8 cellular contexts compared by ENCODE assay signal in genomic region chr5:180135128-180135955, GRCh38.
DNase-seq lines count a peak whose midpoint lies in the region; ATAC-seq, FAIRE-seq and TF ChIP-seq lines count a peak whose summit lies in the region.

No MANE protein-coding gene starts in this region.

- H3K4me1 ChIP-seq in PC-3 (ENCODE audit: insufficient read depth, low read length) (peaks cover 9% of the 10 kb centered on the region), sigmoid colon (no peaks in the 10 kb centered on the region), Caco-2 (no peaks in the 10 kb centered on the region), small intestine (ENCODE audit: control insufficient read depth in 2 of 2, insufficient read depth in 1 of 2, low read depth in 1 of 2, low read length in 1 of 2) (no peaks in the 10 kb centered on the region)

- no peaks in the 10 kb centered on the region for H3K9me3 ChIP-seq in PC-3 (ENCODE audit: low read length)
- no peaks in the 10 kb centered on the region for H3K9me3 ChIP-seq in sigmoid colon
- no peaks in the 10 kb centered on the region for H3K9me3 ChIP-seq in Caco-2
- H3K9me3 ChIP-seq in small intestine (ENCODE audit: control insufficient read depth, low read depth), result no peaks in the 10 kb centered on the region

- BruUV-seq in PC-3 (replicated peaks; lab: Mats Ljungman, UMichigan) (no TSS peak), Caco-2 (replicated peaks; lab: Mats Ljungman, UMichigan) (no TSS peak)

- no peaks in the 10 kb centered on the region for H3K9me3 Mint-ChIP-seq in Caco-2 (ENCODE audit: unreplicated experiment)

- no peaks in the 10 kb centered on the region for H4K20me1 ChIP-seq in PC-3 (ENCODE audit: low read length)

- no peak for TF ChIP-seq EP300 in sigmoid colon (IDR thresholded peaks at IDR 0.05)

- no peaks in the 10 kb centered on the region for H3K4me1 Mint-ChIP-seq in Caco-2 (ENCODE audit: low read depth, unreplicated experiment)

- WGBS in sigmoid colon, 2 donors, result 53 to 57% methylated on average over 13 of the region's 13 CpGs
- 47 to 59% (median 49%) methylated on average over 13 of the region's 13 CpGs for WGBS in small intestine, 3 donors

- H3K27me3 Mint-ChIP-seq in Caco-2 (ENCODE audit: insufficient read depth, unreplicated experiment), result peaks cover 24% of the 10 kb centered on the region

- TF ChIP-seq POLR2A in sigmoid colon (IDR thresholded peaks at IDR 0.05), result no peak

- H3K27ac ChIP-seq in PC-3 (ENCODE audit: low read length), result no peak overlapping the region
- H3K27ac ChIP-seq in coronary artery, result no peak overlapping the region
- no peak overlapping the region for H3K27ac ChIP-seq in sigmoid colon
- H3K27ac ChIP-seq in small intestine (ENCODE audit: low read depth in 1 of 2, low read length in 1 of 2), result no peak overlapping the region

- TF ChIP-seq CTCF in PC-3 (conservative IDR thresholded peaks at IDR 0.05; ENCODE audit: low read depth, low read length), result no peak
- TF ChIP-seq CTCF in coronary artery (IDR thresholded peaks at IDR 0.05), result no peak
- no peak for TF ChIP-seq CTCF in sigmoid colon (IDR thresholded peaks at IDR 0.05)
- TF ChIP-seq CTCF in Caco-2 (IDR thresholded peaks at IDR 0.05; ENCODE audit: insufficient read depth in 1 of 2, low read depth in 1 of 2, low read length in 1 of 2, severe bottlenecking in 1 of 2, unreplicated experiment in 1 of 2), result no peak

- no peak overlapping the region for H3K9ac ChIP-seq in PC-3 (ENCODE audit: low read length)

- no peaks in the 10 kb centered on the region for H3K36me3 Mint-ChIP-seq in Caco-2 (ENCODE audit: insufficient read depth, unreplicated experiment)

- peak; percentile 3 for DNase-seq in GM04503 (ENCODE audit: low read depth)
- DNase-seq in PC-3, result peak; percentile 83
- peak; percentile 57 for DNase-seq in coronary artery (ENCODE audit: low spot score)
- peak; percentile 53 for DNase-seq in sigmoid colon
- DNase-seq in DMS 273 (lab: John Stamatoyannopoulos, UW; ENCODE audit: unreplicated experiment), result no peak
- DNase-seq in Caco-2, result no peak
- no peak for DNase-seq in small intestine

- H3K4me2 ChIP-seq in PC-3 (ENCODE audit: low read length), result peak overlapping the region; percentile 24; the same call in 1 of the 2 replicates

- H3K27ac Mint-ChIP-seq in Caco-2 (ENCODE audit: unreplicated experiment), result no peak overlapping the region

- intact Hi-C loops in PC-3 (cut with micrococcal nuclease) (no loop called here), sigmoid colon (cut with DNase I) (no loop called here), Caco-2 (cut with micrococcal nuclease; ENCODE audit: unreplicated experiment) (no loop called here)

- no peak overlapping the region for H3K4me3 Mint-ChIP-seq in Caco-2 (ENCODE audit: unreplicated experiment)

- H3K79me2 ChIP-seq in PC-3 (ENCODE audit: low read length), result no peaks in the 10 kb centered on the region

- no peaks in the 10 kb centered on the region for H3K9me2 ChIP-seq in PC-3 (replicated peaks; ENCODE audit: low read length)

- ATAC-seq in PC-3 (peak; percentile 95), HG02973 (IDR thresholded peaks at IDR 0.05; ENCODE audit: unreplicated experiment) (no peak)

- H3F3A ChIP-seq in PC-3 (ENCODE audit: low read length, unreplicated experiment), result no peaks in the 10 kb centered on the region

- no peak overlapping the region for H2AFZ ChIP-seq in PC-3 (ENCODE audit: low read length)

- POLR2A ChIA-PET in PC-3 (lab: Charles Lee; ENCODE audit: unreplicated experiment), result no interaction called here
- POLR2A ChIA-PET in Caco-2 (lab: Charles Lee), result no interaction called here

- FAIRE-seq in small intestine (lab: Jason Lieb, UNC), result no peak

- no peaks in the 10 kb centered on the region for H3K36me3 ChIP-seq in PC-3 (ENCODE audit: low read depth, low read length)
- no peaks in the 10 kb centered on the region for H3K36me3 ChIP-seq in sigmoid colon
- no peaks in the 10 kb centered on the region for H3K36me3 ChIP-seq in Caco-2 (ENCODE audit: control insufficient read depth, insufficient read depth, low read length)
- H3K36me3 ChIP-seq in small intestine (ENCODE audit: control insufficient read depth in 2 of 2, insufficient read depth in 2 of 2, low read length in 2 of 2), result no peaks in the 10 kb centered on the region

- CTCF ChIA-PET in PC-3 (lab: Charles Lee) (no interaction called here), Caco-2 (lab: Charles Lee) (no interaction called here)

- H3K4me3 ChIP-seq in PC-3 (ENCODE audit: low read length) (no peak overlapping the region), coronary artery (no peak overlapping the region), sigmoid colon (no peak overlapping the region), Caco-2 (ENCODE audit: low read depth, low read length) (no peak overlapping the region), small intestine (ENCODE audit: low read depth in 1 of 2, low read length in 2 of 2) (no peak overlapping the region)

- H3K27me3 ChIP-seq in PC-3 (ENCODE audit: low read length) (0 out of 2 replicates have a peak, but pooled peaks cover 6% of the 10 kb centered on the region), sigmoid colon (peaks cover 0 to 14% (median 0%) of the 10 kb centered on the region in 3 donors), Caco-2 (replicated peaks; ENCODE audit: control insufficient read depth, insufficient read depth, low read length) (no peaks in the 10 kb centered on the region; the same call in none of the 2 replicates), small intestine (ENCODE audit: control insufficient read depth in 2 of 2, insufficient read depth in 2 of 2, low read length in 2 of 2) (peaks cover 0 to 2% of the 10 kb centered on the region in 2 donors)

Comparison
In these comparisons a context has a peak if more than half of its experiments do, and no peak if none do; other contexts are left out.
1. DNase-seq: peak in GM04503 (single experiment), PC-3 (single experiment), coronary artery (single experiment) and sigmoid colon (single experiment); none in DMS 273 (single experiment), Caco-2 (0 of 2) and small intestine (single experiment).